In genomic region chr10:34498821-34499220, GRCh38 we compare ENCODE assay signal across 21 cellular contexts.
A peak's percentile ranks its signal among the peaks of the same experiment; 100 is the strongest.
DNase-seq lines count a peak whose midpoint lies in the region; ATAC-seq, FAIRE-seq and TF ChIP-seq lines count a peak whose summit lies in the region.
"Had no signal": no experiment of that assay in that cellular context is flagged by ENCODE, and none has a peak within 500 bp of the region (broad histone marks: within the 10 kb centered on the region; RNA-seq: fewer than 3 reads in every experiment).

No MANE protein-coding gene starts in this region.

- TF ChIP-seq POLR2A in A549 (IDR thresholded peaks at IDR 0.05; ENCODE audit: low read length), result no peak

- no peak overlapping the region for H3K27ac Mint-ChIP-seq in T-cell
- H3K27ac Mint-ChIP-seq in activated naive CD8-positive, alpha-beta T cell treated with anti-CD3 and anti-CD28 coated beads, Interleukin-2, amount 50 U/mL, for 24 hours, result no peak overlapping the region
- H3K27ac Mint-ChIP-seq: CD8-positive, alpha-beta memory T cell had no signal

- no peak for DNase-seq in A549 (ENCODE audit: low read depth in 1 of 2, low spot score in 1 of 2)
- DNase-seq in adipocyte (ENCODE audit: low read depth), result peak; percentile 22
- DNase-seq in fibroblast of gingiva (ENCODE audit: low read depth), result peak; percentile 40
- peak; percentile 5 for DNase-seq in fibroblast of the conjunctiva (ENCODE audit: low read depth)
- DNase-seq in activated CD8-positive, alpha-beta memory T cell treated with anti-CD3 and anti-CD28 coated beads, Interleukin-2, amount 50 U/mL, for 4 hours, result no peak
- DNase-seq in T-cell, result no peak
- DNase-seq in ACHN, result no peak
- no peak for DNase-seq in activated naive CD8-positive, alpha-beta T cell treated with anti-CD3 and anti-CD28 coated beads, Interleukin-2, amount 50 U/mL, for 24 hours
- DNase-seq: 8988T; AML-193; Caco-2; CD8-positive, alpha-beta memory T cell; DND-41; GDM1 had no signal

- H3K9me3 Mint-ChIP-seq in T-cell, result no peaks in the 10 kb centered on the region
- no peaks in the 10 kb centered on the region for H3K9me3 Mint-ChIP-seq in activated naive CD8-positive, alpha-beta T cell treated with anti-CD3 and anti-CD28 coated beads, Interleukin-2, amount 50 U/mL, for 24 hours

- WGBS in A549 (ENCODE audit: missing lambda C conversion rate), result 87% methylated on average over 1 of the region's 1 CpG

- H3K4me3 Mint-ChIP-seq in T-cell, result no peak overlapping the region
- no peak overlapping the region for H3K4me3 Mint-ChIP-seq in activated naive CD8-positive, alpha-beta T cell treated with anti-CD3 and anti-CD28 coated beads, Interleukin-2, amount 50 U/mL, for 24 hours
- H3K4me3 Mint-ChIP-seq: CD8-positive, alpha-beta memory T cell had no signal

- TF ChIP-seq RAD21 in A549 (conservative IDR thresholded peaks at IDR 0.05 in 1 of 2, IDR thresholded peaks at IDR 0.05 in 1 of 2), result no peak

- TF ChIP-seq CTCF in A549 (IDR thresholded peaks at IDR 0.05), result no peak

- H3K9ac ChIP-seq in adipocyte (ENCODE audit: low read length), result no peak overlapping the region
- H3K9ac ChIP-seq: BLaER1 had no signal

- CTCF ChIA-PET in A549 (lab: Yijun Ruan, JAX) (no interaction called here), T-cell (lab: Charles Lee) (no interaction called here)

- peak overlapping the region; percentile 5 to 75; a peak in 3 of 6 replicates for H3K27ac ChIP-seq in A549
- H3K27ac ChIP-seq: BLaER1 had no signal

- H3K9me3 ChIP-seq in A549 (0 out of 3 replicates have a peak, but pooled peaks cover 4% of the 10 kb centered on the region), adipocyte (ENCODE audit: control insufficient read depth, low read length) (no peaks in the 10 kb centered on the region)
- H3K9me3 ChIP-seq: BLaER1, Caco-2, HAP-1 had no signal

- ATAC-seq in A549 (no peak), T-cell (replicated peaks in 1 of 4) (no peak)
- no peak for ATAC-seq in activated naive CD8-positive, alpha-beta T cell treated with anti-CD3 and anti-CD28 coated beads, Interleukin-2, amount 50 U/mL, for 24 hours
- ATAC-seq: HepG2 had no signal

- H3K4me3 ChIP-seq in A549 (no peak overlapping the region), adipocyte (ENCODE audit: low read length) (no peak overlapping the region)
- H3K4me3 ChIP-seq: BLaER1, HAP-1 had no signal

- H3K4me2 ChIP-seq in A549, result no peak overlapping the region
- H3K4me2 ChIP-seq: BLaER1 had no signal

- no peaks in the 10 kb centered on the region for H3K36me3 Mint-ChIP-seq in T-cell
- H3K36me3 Mint-ChIP-seq in activated naive CD8-positive, alpha-beta T cell treated with anti-CD3 and anti-CD28 coated beads, Interleukin-2, amount 50 U/mL, for 24 hours (ENCODE audit: low read depth), result no peaks in the 10 kb centered on the region
- H3K36me3 Mint-ChIP-seq: CD8-positive, alpha-beta memory T cell had no signal

- H3K27me3 ChIP-seq in adipocyte (replicated peaks; ENCODE audit: control insufficient read depth, insufficient read depth, low read length), result no peaks in the 10 kb centered on the region
- H3K27me3 ChIP-seq: BLaER1 had no signal

- no peak for FAIRE-seq in A549 (lab: Jason Lieb, UNC)
- FAIRE-seq: GM12892, GM19239, H1, HepG2, HTR-8/SVneo had no signal

- no peaks in the 10 kb centered on the region for H3K4me1 Mint-ChIP-seq in T-cell
- no peaks in the 10 kb centered on the region for H3K4me1 Mint-ChIP-seq in activated naive CD8-positive, alpha-beta T cell treated with anti-CD3 and anti-CD28 coated beads, Interleukin-2, amount 50 U/mL, for 24 hours
- H3K4me1 Mint-ChIP-seq: CD8-positive, alpha-beta memory T cell had no signal

- no peaks in the 10 kb centered on the region for H3K36me3 ChIP-seq in adipocyte (ENCODE audit: control insufficient read depth, insufficient read depth, low read length, severe bottlenecking)
- H3K36me3 ChIP-seq: BLaER1, HAP-1 had no signal

- in situ Hi-C loops in ACHN (cut with HindIII; ENCODE audit: low pct_ligation_motif_present, low pct_unique_long_range_greater_than_20kb, low sequenced_read_pairs), result no loop called here

- H3K4me1 ChIP-seq in A549 (peaks cover 62% of the 10 kb centered on the region), adipocyte (ENCODE audit: control insufficient read depth, insufficient read depth, low read length) (peaks cover 9% of the 10 kb centered on the region)
- H3K4me1 ChIP-seq: Caco-2, HAP-1 had no signal

- POLR2A ChIA-PET in A549 (lab: Yijun Ruan, JAX), result no interaction called here
- POLR2A ChIA-PET in T-cell (lab: Charles Lee), result interaction anchor here in 1 of 2 donors (0.6 to 0.7 kb wide), 2 partner anchors 541 to 557 kb away, joined by 3 to 6 read pairs; no protein-coding TSS in a partner anchor

- H3K27me3 Mint-ChIP-seq in T-cell, result no peaks in the 10 kb centered on the region
- no peaks in the 10 kb centered on the region for H3K27me3 Mint-ChIP-seq in activated naive CD8-positive, alpha-beta T cell treated with anti-CD3 and anti-CD28 coated beads, Interleukin-2, amount 50 U/mL, for 24 hours
- H3K27me3 Mint-ChIP-seq: CD8-positive, alpha-beta memory T cell had no signal

- TF ChIP-seq EP300 in A549 (IDR thresholded peaks at IDR 0.05), result no peak

TF ChIP-seq in A549, 52 proteins besides CTCF, POLR2A, EP300 and RAD21:
- no peak for TF ChIP-seq FOSB (CRISPR knock-in tag; IDR thresholded peaks at IDR 0.05)
- TF ChIP-seq GATA3 (IDR thresholded peaks at IDR 0.05; ENCODE audit: borderline replicate concordance), result no peak
- TF ChIP-seq NPAS2 (CRISPR knock-in tag; IDR thresholded peaks at IDR 0.05; ENCODE audit: borderline replicate concordance), result no peak
- no peak for TF ChIP-seq HEYL (CRISPR knock-in tag; IDR thresholded peaks at IDR 0.05)
- no peak for TF ChIP-seq PBX3 (IDR thresholded peaks at IDR 0.05)
- no peak; a peak in 1 of 4 replicates for TF ChIP-seq CEBPB (IDR thresholded peaks at IDR 0.05)

Comparison
In these comparisons a context has a peak if more than half of its experiments do, and no peak if none do; other contexts are left out.
1. DNase-seq: peak in adipocyte (single experiment), fibroblast of gingiva (single experiment) and fibroblast of the conjunctiva (single experiment); none in A549 (0 of 2), activated CD8-positive, alpha-beta memory T cell treated with anti-CD3 and anti-CD28 coated beads, Interleukin-2, amount 50 U/mL, for 4 hours (single experiment), T-cell (0 of 34), ACHN (single experiment) and activated naive CD8-positive, alpha-beta T cell treated with anti-CD3 and anti-CD28 coated beads, Interleukin-2, amount 50 U/mL, for 24 hours (single experiment).